Comparison of ENCODE assay signal across 1 cellular context in genomic region chr9:37066139-37066725, GRCh38.
TF ChIP-seq lines count a peak whose summit lies in the region.

No MANE protein-coding gene starts in this region.

TF ChIP-seq in GM23338, 12 proteins besides CTCF, POLR2A, EP300 and RAD21 (continued from another document):
- TF ChIP-seq ZNF462 (CRISPR knock-in tag; IDR thresholded peaks at IDR 0.05) (no peak), REST (IDR thresholded peaks at IDR 0.05; ENCODE audit: unreplicated experiment) (no peak), JUNB (IDR thresholded peaks at IDR 0.05; ENCODE audit: unreplicated experiment) (no peak), CREB1 (CRISPR knock-in tag; IDR thresholded peaks at IDR 0.05; ENCODE audit: low read depth) (no peak), EZH2phosphoT487 (IDR thresholded peaks at IDR 0.05; ENCODE audit: unreplicated experiment) (no peak), POLR2AphosphoS5 (IDR thresholded peaks at IDR 0.05; ENCODE audit: low read depth) (no peak)
